In genomic region chr18:393558-393957, GRCh38 we compare ENCODE assay signal across 18 cellular contexts.
A peak's percentile ranks its signal among the peaks of the same experiment; 100 is the strongest.
DNase-seq lines count a peak whose midpoint lies in the region; ATAC-seq and TF ChIP-seq lines count a peak whose summit lies in the region.
"Had no signal": no experiment of that assay in that cellular context is flagged by ENCODE, and none has a peak within 500 bp of the region (broad histone marks: within the 10 kb centered on the region; RNA-seq: fewer than 3 reads in every experiment).

No MANE protein-coding gene starts in this region.

- ATAC-seq in GM21526 (IDR thresholded peaks at IDR 0.05; ENCODE audit: low FRiP score, unreplicated experiment) = no peak

- H3K4me1 ChIP-seq in hepatocyte (ENCODE audit: insufficient read depth) (peaks cover 46% of the 10 kb centered on the region), uterus (no peaks in the 10 kb centered on the region)
- H3K4me1 ChIP-seq: Caco-2 had no signal

- no peaks in the 10 kb centered on the region for H3K36me3 ChIP-seq in SK-N-MC (ENCODE audit: insufficient read depth, low read length)
- H3K36me3 ChIP-seq in hepatocyte (replicated peaks; ENCODE audit: insufficient read depth, low read depth) = no peaks in the 10 kb centered on the region
- H3K36me3 ChIP-seq in uterus = no peaks in the 10 kb centered on the region
- H3K36me3 ChIP-seq: BLaER1 had no signal

- H3K4me3 ChIP-seq in SK-N-MC = no peak overlapping the region
- H3K4me3 ChIP-seq in hepatocyte = no peak overlapping the region
- no peak overlapping the region for H3K4me3 ChIP-seq in uterus
- H3K4me3 ChIP-seq: BLaER1 had no signal

- CTCF ChIA-PET in activated CD4-positive, alpha-beta memory T cell treated with anti-CD3 and anti-CD28 coated beads, Interleukin-2, amount 10 ng/mL, durations not matched to agents 7 days and 5 days (lab: Charles Lee) = no interaction called here

- H3K4me1 Mint-ChIP-seq in HFFc6 (ENCODE audit: low read depth) = peaks cover 43% of the 10 kb centered on the region
- H3K4me1 Mint-ChIP-seq in activated CD4-positive, alpha-beta memory T cell treated with anti-CD3 and anti-CD28 coated beads, Interleukin-2, amount 10 ng/mL, durations not matched to agents 7 days and 5 days = no peaks in the 10 kb centered on the region
- H3K4me1 Mint-ChIP-seq: CD4-positive, alpha-beta memory T cell had no signal

- no peaks in the 10 kb centered on the region for H3K9me3 ChIP-seq in SK-N-MC (ENCODE audit: low read depth, low read length)
- no peaks in the 10 kb centered on the region for H3K9me3 ChIP-seq in hepatocyte (ENCODE audit: low read depth)
- H3K9me3 ChIP-seq in uterus = no peaks in the 10 kb centered on the region
- H3K9me3 ChIP-seq: BLaER1, Caco-2 had no signal

- H3K27me3 ChIP-seq in hepatocyte (no peaks in the 10 kb centered on the region), uterus (no peaks in the 10 kb centered on the region)
- H3K27me3 ChIP-seq: BLaER1 had no signal

- 0 out of 2 replicates have a peak, but pooled peaks cover 5% of the 10 kb centered on the region for H3K36me3 Mint-ChIP-seq in HFFc6 (ENCODE audit: low read depth)
- no peaks in the 10 kb centered on the region for H3K36me3 Mint-ChIP-seq in activated CD4-positive, alpha-beta memory T cell treated with anti-CD3 and anti-CD28 coated beads, Interleukin-2, amount 10 ng/mL, durations not matched to agents 7 days and 5 days (ENCODE audit: low read depth)
- H3K36me3 Mint-ChIP-seq: CD4-positive, alpha-beta memory T cell had no signal

- H3K9me2 ChIP-seq in hepatocyte (replicated peaks; ENCODE audit: insufficient read depth) = no peaks in the 10 kb centered on the region

- H3K27ac Mint-ChIP-seq in HFFc6 = peak overlapping the region; percentile 6; the same call in 1 of the 2 replicates
- H3K27ac Mint-ChIP-seq in activated CD4-positive, alpha-beta memory T cell treated with anti-CD3 and anti-CD28 coated beads, Interleukin-2, amount 10 ng/mL, durations not matched to agents 7 days and 5 days = no peak overlapping the region
- H3K27ac Mint-ChIP-seq: CD4-positive, alpha-beta memory T cell had no signal

- H3K27me3 Mint-ChIP-seq in HFFc6 (ENCODE audit: insufficient read depth) = peaks cover 6% of the 10 kb centered on the region
- peaks cover 2% of the 10 kb centered on the region for H3K27me3 Mint-ChIP-seq in activated CD4-positive, alpha-beta memory T cell treated with anti-CD3 and anti-CD28 coated beads, Interleukin-2, amount 10 ng/mL, durations not matched to agents 7 days and 5 days

- TF ChIP-seq POLR2A in uterus (IDR thresholded peaks at IDR 0.05) = no peak

- H3K9ac ChIP-seq in SK-N-MC (ENCODE audit: insufficient read length) = no peak overlapping the region
- H3K9ac ChIP-seq: BLaER1 had no signal

- H3K4me3 Mint-ChIP-seq in HFFc6 = no peak overlapping the region
- H3K4me3 Mint-ChIP-seq in activated CD4-positive, alpha-beta memory T cell treated with anti-CD3 and anti-CD28 coated beads, Interleukin-2, amount 10 ng/mL, durations not matched to agents 7 days and 5 days = no peak overlapping the region
- H3K4me3 Mint-ChIP-seq: CD4-positive, alpha-beta memory T cell had no signal

- 73% methylated on average over 6 of the region's 6 CpGs for WGBS in hepatocyte (ENCODE audit: low lambda C conversion rate, missing lambda C conversion rate)

- POLR2A ChIA-PET in activated CD4-positive, alpha-beta memory T cell treated with anti-CD3 and anti-CD28 coated beads, Interleukin-2, amount 10 ng/mL, durations not matched to agents 7 days and 5 days (lab: Charles Lee) = no interaction called here

- H3K27ac ChIP-seq in SK-N-MC (0 out of 2 replicates have a peak overlapping the region, but pooled peaks have one; percentile 19), hepatocyte (peak overlapping the region; percentile 85), uterus (peak overlapping the region in 1 of 2 donors; percentile 36)
- H3K27ac ChIP-seq: BLaER1, RWPE1 had no signal

- TF ChIP-seq CTCF in HFFc6 (IDR thresholded peaks at IDR 0.05) (no peak), hepatocyte (IDR thresholded peaks at IDR 0.05; ENCODE audit: poor library complexity) (no peak), uterus (IDR thresholded peaks at IDR 0.05) (no peak)

- no peaks in the 10 kb centered on the region for H3K9me3 Mint-ChIP-seq in HFFc6
- no peaks in the 10 kb centered on the region for H3K9me3 Mint-ChIP-seq in activated CD4-positive, alpha-beta memory T cell treated with anti-CD3 and anti-CD28 coated beads, Interleukin-2, amount 10 ng/mL, durations not matched to agents 7 days and 5 days
- H3K9me3 Mint-ChIP-seq: CD4-positive, alpha-beta memory T cell had no signal

- no peak overlapping the region for H2AFZ ChIP-seq in hepatocyte

- DNase-seq in HFFc6 (no peak), SK-N-MC (ENCODE audit: low read depth, low spot score) (no peak), hepatocyte (ENCODE audit: low spot score) (no peak), uterus (no peak), UCSD-AML1 (lab: John Stamatoyannopoulos, UW; ENCODE audit: unreplicated experiment) (no peak)
- DNase-seq in activated CD4-positive, alpha-beta memory T cell treated with anti-CD3 and anti-CD28 coated beads, Interleukin-2, amount 10 ng/mL, durations not matched to agents 7 days and 5 days = no peak
- DNase-seq: Caco-2; CD4-positive, alpha-beta memory T cell; DMS 273 treated with DMSO at 0.1 percent for 48 hours; Karpas-422; NCI-H1694; NCI-H2171; NCI-H526; NK-92 treated with Interleukin-12 subunit alpha and Interleukin-12 subunit beta, amount 100 ng/mL, for 24 hours; SIG-M5 had no signal

- no peak overlapping the region for H3K4me2 ChIP-seq in hepatocyte
- H3K4me2 ChIP-seq: BLaER1 had no signal

- H3K79me2 ChIP-seq in hepatocyte = no peaks in the 10 kb centered on the region

- intact Hi-C loops in uterus (cut with DNase I; ENCODE audit: low total_unique reads) = no loop called here

- H4K20me1 ChIP-seq in hepatocyte (ENCODE audit: insufficient read depth, poor library complexity, severe bottlenecking) = no peaks in the 10 kb centered on the region
- H4K20me1 ChIP-seq: BLaER1 had no signal
